In genomic region chr14:61296707-61297502, GRCh38 we compare ENCODE assay signal across 8 cellular contexts. TPM values are rescaled to one million over a fixed set of nuclear protein-coding genes. Genes with fewer than 3 reads are reported as not detected.
DNase-seq lines count a peak whose midpoint lies in the region; ATAC-seq and TF ChIP-seq lines count a peak whose summit lies in the region.

No MANE protein-coding gene starts in this region.

- H3K27ac ChIP-seq in heart left ventricle (no peak overlapping the region), VCaP (no peak overlapping the region), thyroid gland (peak overlapping the region in 1 of 3 donors; percentile 5)

- no peak for DNase-seq in heart left ventricle
- no peak for DNase-seq in Right ventricle myocardium inferior (ENCODE audit: missing footprints)
- DNase-seq in LHCN-M2 (ENCODE audit: low read depth): peak; percentile 49
- DNase-seq in glomerular visceral epithelial cell (ENCODE audit: extremely low spot score): peak; percentile 21
- no peak for DNase-seq in thyroid gland
- DNase-seq in NCI-H774 (lab: John Stamatoyannopoulos, UW): no peak
- DNase-seq in T1000 (lab: John Stamatoyannopoulos, UW): no peak

- H3K4me1 ChIP-seq in heart left ventricle (peaks cover 0 to 19% (median 0%) of the 10 kb centered on the region in 12 donors), thyroid gland (no peaks in the 10 kb centered on the region)

- 34 to 45% (median 38%) methylated on average over 2 of the region's 2 CpGs for WGBS in heart left ventricle, 4 donors
- WGBS in thyroid gland, 2 donors: 33 to 40% methylated on average over 2 of the region's 2 CpGs

- TF ChIP-seq POLR2A in heart left ventricle (IDR thresholded peaks at IDR 0.05) (no peak), thyroid gland (IDR thresholded peaks at IDR 0.05) (no peak)

- TF ChIP-seq CTCF in heart left ventricle (IDR thresholded peaks at IDR 0.05): peak; percentile 51 to 77 (median 68)
- peak; percentile 73 for TF ChIP-seq CTCF in VCaP (conservative IDR thresholded peaks at IDR 0.05)
- peak in 5 of 6 experiments; percentile 41 to 72 (median 64) for TF ChIP-seq CTCF in thyroid gland (IDR thresholded peaks at IDR 0.05)

- peak in 1 of 4 donors; percentile 57 for ATAC-seq in heart left ventricle
- ATAC-seq in Right ventricle myocardium inferior: no peak

- peaks cover 0 to 5% (median 0%) of the 10 kb centered on the region in 12 donors for H3K9me3 ChIP-seq in heart left ventricle
- no peaks in the 10 kb centered on the region for H3K9me3 ChIP-seq in thyroid gland

- H3K36me3 ChIP-seq in heart left ventricle: no peaks in the 10 kb centered on the region
- H3K36me3 ChIP-seq in thyroid gland: no peaks in the 10 kb centered on the region

- intact Hi-C loops in heart left ventricle (cut with DNase I): loop anchor here (2.0 to 10.0 kb wide), 7 partner anchors 155 to 828 kb away; no protein-coding TSS in a partner anchor
- intact Hi-C loops in Right ventricle myocardium inferior (cut with DNase I): loop anchor here (5.0 to 10.0 kb wide), 3 partner anchors 140 to 828 kb away; no protein-coding TSS in a partner anchor
- intact Hi-C loops in thyroid gland (cut with DNase I): loop anchor here (5.0 to 10.0 kb wide), 2 partner anchors 160 to 538 kb away; no protein-coding TSS in a partner anchor

- H3K4me3 ChIP-seq in heart left ventricle: no peak overlapping the region
- no peak overlapping the region for H3K4me3 ChIP-seq in thyroid gland (replicated peaks in 1 of 3)

- H3K27me3 ChIP-seq in heart left ventricle: no peaks in the 10 kb centered on the region
- H3K27me3 ChIP-seq in thyroid gland: no peaks in the 10 kb centered on the region

RNA-seq across cellular contexts. Expression of gene TMEM30B, which starts 15.8 kb away (rescaled TPM):
- total RNA-seq in heart left ventricle: 1 to 10 TPM in 3 of 9 donors, under 1 TPM in 6; 0.12 to 2.4 (median 0.42) TPM
- under 1 TPM; 0.11 to 0.24 TPM for polyA plus RNA-seq in heart left ventricle
- total RNA-seq in Right ventricle myocardium inferior: 0.30 TPM
- under 0.01 and 0.06 TPM in 2 replicates for total RNA-seq in LHCN-M2 (2014; rRNA removed)
- polyA plus RNA-seq in LHCN-M2 (2012): 0.05 TPM
- 100 to 1,000 TPM in 3 of 4 donors, 10 to 100 TPM in 1; 91.0 to 153 (median 124) TPM for total RNA-seq in thyroid gland

RNA-seq across cellular contexts. Expression of gene PRKCH, which starts 24.5 kb away (rescaled TPM):
- total RNA-seq in heart left ventricle (10 to 100 TPM; 13.2 to 42.1 (median 21.7) TPM), Right ventricle myocardium inferior (16.4 TPM), LHCN-M2 (2014; rRNA removed) (13.8 and 17.8 TPM in 2 replicates), thyroid gland (10 to 100 TPM; 34.0 to 68.7 (median 49.8) TPM)
- polyA plus RNA-seq in heart left ventricle: 10 to 100 TPM in 1 of 2 donors, 1 to 10 TPM in 1; 6.1 to 49.2 TPM
- polyA plus RNA-seq in LHCN-M2 (2012): 3.1 TPM

Comparison
In these comparisons a context has a peak if more than half of its experiments do, and no peak if none do; other contexts are left out.
1. DNase-seq: peak in LHCN-M2 (single experiment) and glomerular visceral epithelial cell (single experiment); none in heart left ventricle (0 of 5), Right ventricle myocardium inferior (single experiment), thyroid gland (0 of 2), NCI-H774 (single experiment) and T1000 (single experiment).
2. RNA of gene TMEM30B, which starts 15.8 kb away (total RNA-seq): 91.0 to 153 TPM in thyroid gland; 0.12 to 2.4 TPM in heart left ventricle, 0.30 TPM in Right ventricle myocardium inferior (single experiment) and under 0.01 to 0.06 TPM in LHCN-M2; every median in the first group is over 10 times any median in the second.
3. Peak in every context shown above with its lines, with median percentiles within 50 percentile points of each other: CTCF ChIP-seq.